In the genomic region with DNA sequence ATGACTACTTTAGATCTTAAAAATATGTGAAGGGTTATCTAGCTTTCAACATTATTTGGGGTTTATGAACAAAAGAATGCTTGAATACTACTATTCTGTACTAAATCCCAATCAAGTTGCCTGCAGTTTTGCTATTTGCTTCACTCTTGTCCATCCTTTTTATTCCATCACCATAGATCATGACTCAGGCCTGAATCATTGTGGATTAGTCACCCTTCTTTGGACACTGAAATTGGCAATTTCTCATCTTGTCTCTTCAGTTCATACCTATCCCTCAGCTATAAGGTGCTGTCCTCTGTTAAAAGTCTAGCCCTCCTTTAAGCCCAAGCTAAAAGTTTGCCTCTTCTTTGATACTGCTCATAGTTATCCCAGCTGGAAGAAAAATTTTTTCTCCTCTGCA, we compare ENCODE assay signal across 15 cellular contexts.
DNase-seq lines count a peak whose midpoint lies in the region; ATAC-seq, FAIRE-seq and TF ChIP-seq lines count a peak whose summit lies in the region.
"Had no signal": no experiment of that assay in that cellular context is flagged by ENCODE, and none has a peak within 500 bp of the region (broad histone marks: within the 10 kb centered on the region; RNA-seq: fewer than 3 reads in every experiment).

No MANE protein-coding gene starts in this region.

- no peak overlapping the region for H2AK5ac ChIP-seq in IMR-90 (ENCODE audit: low read depth, low read length)

- H4K8ac ChIP-seq in IMR-90 (ENCODE audit: low read depth in 2 of 2, low read length in 2 of 2), result no peak overlapping the region

- no TSS peak for BruUV-seq in IMR-90 (replicated peaks; lab: Mats Ljungman, UMichigan)

- no peak overlapping the region for H3K14ac ChIP-seq in IMR-90 (replicated peaks; ENCODE audit: low read depth, low read length)

- H3K27me3 ChIP-seq in IMR-90 (ENCODE audit: control insufficient read depth, insufficient read depth, low read length), result no peaks in the 10 kb centered on the region
- H3K27me3 ChIP-seq: body of pancreas had no signal

- no peak for TF ChIP-seq POLR2A in IMR-90 (IDR thresholded peaks at IDR 0.05; ENCODE audit: low read depth, low read length)

- H4K20me1 ChIP-seq in IMR-90 (ENCODE audit: insufficient read depth, low read length), result no peaks in the 10 kb centered on the region

- peak; percentile 34 for DNase-seq in AG08395 (ENCODE audit: low spot score)
- DNase-seq in IMR-90, result peak; percentile 52
- DNase-seq in astrocyte of the hippocampus (ENCODE audit: low read depth, low spot score), result peak; percentile 65
- peak; percentile 49 for DNase-seq in glomerular visceral epithelial cell (ENCODE audit: extremely low spot score)
- no peak for DNase-seq in SHP77 treated with DMSO at 0.1 percent for 48 hours (lab: John Stamatoyannopoulos, UW)
- DNase-seq in HTR-8/SVneo (ENCODE audit: insufficient read length, low spot score), result no peak
- no peak for DNase-seq in AML-193 (lab: John Stamatoyannopoulos, UW)
- DNase-seq: activated CD4-positive, alpha-beta T cell treated with anti-CD3 and anti-CD28 coated beads for 36 hours; activated T-cell treated with anti-CD3 and anti-CD28 coated beads, Interleukin-2, amount 50 U/mL, for 72 hours; body of pancreas; DMS79 treated with DMSO at 0.1 percent for 48 hours; endodermal cell; NCI-H2107 had no signal

- no peak overlapping the region for H3K56ac ChIP-seq in IMR-90 (ENCODE audit: extremely low read depth, insufficient read depth, low read length)

- no peak overlapping the region for H2BK15ac ChIP-seq in IMR-90 (ENCODE audit: low read depth, low read length)

- no peak overlapping the region for H2BK120ac ChIP-seq in IMR-90 (ENCODE audit: low read depth, low read length)

- H3K23ac ChIP-seq in IMR-90 (ENCODE audit: low read depth, low read length), result no peak overlapping the region

- no peaks in the 10 kb centered on the region for H3K4me1 ChIP-seq in IMR-90 (ENCODE audit: control insufficient read depth, insufficient read depth, low read length)
- H3K4me1 ChIP-seq: body of pancreas, parathyroid adenoma had no signal

- H4K5ac ChIP-seq in IMR-90 (ENCODE audit: low read depth, low read length), result no peak overlapping the region

- H3K9ac ChIP-seq in IMR-90 (ENCODE audit: low read depth, low read length), result no peak overlapping the region
- H3K9ac ChIP-seq: parathyroid adenoma had no signal

- H3K4ac ChIP-seq in IMR-90 (ENCODE audit: low read depth, low read length), result no peak overlapping the region

- no peak overlapping the region for H3K18ac ChIP-seq in IMR-90 (ENCODE audit: low read depth, low read length)

- dilution Hi-C loops in IMR-90 (cut with HindIII; ENCODE audit: low sequenced_read_pairs, unreplicated experiment), result no loop called here

- H3K27ac ChIP-seq in IMR-90 (ENCODE audit: insufficient read depth, low read length), result no peak overlapping the region
- H3K27ac ChIP-seq: body of pancreas, parathyroid adenoma had no signal

- no peak overlapping the region for H2BK5ac ChIP-seq in IMR-90 (ENCODE audit: low read depth, low read length, poor library complexity, severe bottlenecking)

- CTCF ChIA-PET in IMR-90 (lab: Yijun Ruan, JAX), result no interaction called here

- no peaks in the 10 kb centered on the region for H3K79me1 ChIP-seq in IMR-90 (ENCODE audit: low read depth in 1 of 2, low read length in 2 of 2)

- intact Hi-C loops in IMR-90 (cut with micrococcal nuclease), result no loop called here

- TF ChIP-seq CTCF in IMR-90 (conservative IDR thresholded peaks at IDR 0.05; ENCODE audit: low read depth, low read length), result no peak

- H4K91ac ChIP-seq in IMR-90 (ENCODE audit: insufficient read depth, low read depth, low read length), result no peak overlapping the region

- H2BK20ac ChIP-seq in IMR-90 (ENCODE audit: low read depth, low read length), result no peak overlapping the region

- H3K9me1 ChIP-seq in IMR-90 (ENCODE audit: insufficient read depth, low read length), result no peaks in the 10 kb centered on the region

- no peaks in the 10 kb centered on the region for H3K36me3 ChIP-seq in IMR-90 (ENCODE audit: control insufficient read depth, insufficient read depth, low read length)

- FAIRE-seq in HTR-8/SVneo (lab: Jason Lieb, UNC), result no peak

- peak; percentile 32 for ATAC-seq in IMR-90 (ENCODE audit: low read depth)
- no peak for ATAC-seq in HG03097 (IDR thresholded peaks at IDR 0.05; ENCODE audit: low FRiP score, unreplicated experiment)
- ATAC-seq: activated CD4-positive, alpha-beta T cell treated with anti-CD3 and anti-CD28 coated beads for 36 hours; activated T-cell treated with anti-CD3 and anti-CD28 coated beads, Interleukin-2, amount 50 U/mL, for 72 hours; body of pancreas had no signal

- no peak overlapping the region for H3K4me3 ChIP-seq in IMR-90 (ENCODE audit: insufficient read depth, low read depth, low read length)
- H3K4me3 ChIP-seq: body of pancreas had no signal

- POLR2A ChIA-PET in IMR-90 (lab: Charles Lee; ENCODE audit: unreplicated experiment), result no interaction called here

- H2AFZ ChIP-seq in IMR-90 (replicated peaks; ENCODE audit: low read length, poor library complexity), result no peak overlapping the region
- H2AFZ ChIP-seq: parathyroid adenoma had no signal

- H3K4me2 ChIP-seq in IMR-90 (ENCODE audit: low read depth, low read length), result no peak overlapping the region

- H2AK9ac ChIP-seq in IMR-90 (replicated peaks; ENCODE audit: low read depth, low read length, poor library complexity), result no peak overlapping the region

- H3K9me3 ChIP-seq in IMR-90 (ENCODE audit: control insufficient read depth, insufficient read depth, low read length), result no peaks in the 10 kb centered on the region
- H3K9me3 ChIP-seq: body of pancreas had no signal

- TF ChIP-seq RAD21 in IMR-90 (IDR thresholded peaks at IDR 0.05; ENCODE audit: low read length), result no peak

- in situ Hi-C loops in IMR-90 (cut with MboI; ENCODE audit: low sequenced_read_pairs), result no loop called here

TF ChIP-seq in IMR-90, 13 proteins besides CTCF, POLR2A, EP300 and RAD21:
- no peak for TF ChIP-seq MAZ (IDR thresholded peaks at IDR 0.05; ENCODE audit: borderline replicate concordance, low read depth, low read length)
- TF ChIP-seq MXI1 (IDR thresholded peaks at IDR 0.05; ENCODE audit: borderline replicate concordance, low read depth, low read length), result no peak
- TF ChIP-seq RCOR1 (IDR thresholded peaks at IDR 0.05; ENCODE audit: insufficient replicate concordance, low read length), result no peak
- no peak for TF ChIP-seq CHD1 (IDR thresholded peaks at IDR 0.05; ENCODE audit: low read depth, low read length)
- no peak for TF ChIP-seq USF2 (IDR thresholded peaks at IDR 0.05; ENCODE audit: low read depth, low read length)
- no peak for TF ChIP-seq ELK1 (IDR thresholded peaks at IDR 0.05; ENCODE audit: borderline replicate concordance, low read depth, low read length)
- TF ChIP-seq MAFK (IDR thresholded peaks at IDR 0.05; ENCODE audit: low read depth, low read length), result no peak
- no peak for TF ChIP-seq BHLHE40 (IDR thresholded peaks at IDR 0.05; ENCODE audit: low read depth, low read length)
- no peak for TF ChIP-seq RFX5 (IDR thresholded peaks at IDR 0.05; ENCODE audit: low read depth, low read length)
- TF ChIP-seq CEBPB (IDR thresholded peaks at IDR 0.05; ENCODE audit: low read depth, low read length), result no peak
- TF ChIP-seq SMC3 (IDR thresholded peaks at IDR 0.05; ENCODE audit: low read depth, low read length), result no peak
TF ChIP-seq in IMR-90: peak in this region for 0.

Comparison
In these comparisons a context has a peak if more than half of its experiments do, and no peak if none do; other contexts are left out.
1. DNase-seq: peak in AG08395 (single experiment), IMR-90 (single experiment), astrocyte of the hippocampus (single experiment) and glomerular visceral epithelial cell (single experiment); none in SHP77 treated with DMSO at 0.1 percent for 48 hours (single experiment), HTR-8/SVneo (single experiment) and AML-193 (0 of 2).